ENCODE assay signal across 1 cellular context in genomic region chr1:22188436-22188835, GRCh38.
TF ChIP-seq lines count a peak whose summit lies in the region.

No MANE protein-coding gene starts in this region.

TF ChIP-seq in SK-N-SH, 30 proteins besides CTCF, POLR2A, EP300 and RAD21 (continued from another document):
- no peak for TF ChIP-seq REST (IDR thresholded peaks at IDR 0.05; ENCODE audit: low read depth, low read length)
- TF ChIP-seq TAF1 (IDR thresholded peaks at IDR 0.05; ENCODE audit: borderline replicate concordance, low read depth, low read length) = no peak
- no peak for TF ChIP-seq JUND (IDR thresholded peaks at IDR 0.05)
- no peak for TF ChIP-seq ELF1 (IDR thresholded peaks at IDR 0.05)
- no peak for TF ChIP-seq YY1 (IDR thresholded peaks at IDR 0.05; ENCODE audit: low read depth)
- TF ChIP-seq MEF2A (IDR thresholded peaks at IDR 0.05; ENCODE audit: borderline replicate concordance, low read depth) = no peak
- TF ChIP-seq TCF12 (IDR thresholded peaks at IDR 0.05) = no peak
- TF ChIP-seq ZBTB33 (IDR thresholded peaks at IDR 0.05; ENCODE audit: borderline replicate concordance, low read depth) = no peak
- no peak for TF ChIP-seq IRF3 (IDR thresholded peaks at IDR 0.05; ENCODE audit: low read depth, low read length)
